7 cellular contexts compared by ENCODE assay signal in genomic region chr20:63641792-63642517, GRCh38. TPM values are rescaled to one million over a fixed set of nuclear protein-coding genes. Genes with fewer than 3 reads are reported as not detected.
DNase-seq lines count a peak whose midpoint lies in the region; ATAC-seq and TF ChIP-seq lines count a peak whose summit lies in the region.

No MANE protein-coding gene starts in this region.

- CTCF ChIA-PET in mammary epithelial cell (lab: Charles Lee; ENCODE audit: low non-redundant PET) = interaction anchor here (0.6 to 1.1 kb wide), 6 partner anchors 15 to 332 kb away, joined by 4 to 10 read pairs (median 5); partner anchors contain the start of genes ARFRP1, GMEB2 and ZGPAT

- H3K9me3 ChIP-seq in mammary epithelial cell (replicated peaks; ENCODE audit: insufficient read depth, low read length) = no peaks in the 10 kb centered on the region

- no peak overlapping the region for H3K9ac ChIP-seq in mammary epithelial cell (ENCODE audit: insufficient read depth, low read length)

- peaks cover 19% of the 10 kb centered on the region for H3K4me1 ChIP-seq in mammary epithelial cell (ENCODE audit: insufficient read depth, low read length)

- TF ChIP-seq CTCF in WI38 (IDR thresholded peaks at IDR 0.05; ENCODE audit: low read depth, low read length) (0 out of 2 replicates have a peak, but pooled peaks have one; percentile 12), mammary epithelial cell (conservative IDR thresholded peaks at IDR 0.05 in 1 of 2, IDR thresholded peaks at IDR 0.05 in 1 of 2; ENCODE audit: extremely low read depth in 1 of 2, insufficient read depth in 1 of 2, low read depth in 1 of 2, low read length in 2 of 2) (peak; percentile 29 to 54)

- ATAC-seq in GM18517 (IDR thresholded peaks at IDR 0.05; ENCODE audit: unreplicated experiment) (peak; percentile 84), HG02970 (IDR thresholded peaks at IDR 0.05; ENCODE audit: low FRiP score, unreplicated experiment) (peak; percentile 62)

- dilution Hi-C loops in mammary epithelial cell (cut with HindIII; ENCODE audit: low sequenced_read_pairs) = no loop called here

- DNase-seq in NCI-H2081 treated with DMSO at 0.1 percent for 48 hours (lab: John Stamatoyannopoulos, UW) (peak; percentile 23), mammary epithelial cell (peak; percentile 91), inferior parietal cortex (ENCODE audit: extremely low spot score) (peak; percentile 47)
- peak; percentile 95 to 98 (median 97) for DNase-seq in stimulated activated CD4-positive, alpha-beta T cell treated with anti-CD3 and anti-CD28 coated beads, Interleukin-12 subunit alpha, Interleukin-12 subunit beta, amount 100 ng/mL, for 48 hours (ENCODE audit: low read depth in 2 of 3, low spot score in 1 of 3)

- WGBS in mammary epithelial cell (ENCODE audit: low coverage, missing lambda C conversion rate) = no CpG with 5 or more reads among the region's 85 CpGs

- in situ Hi-C loops in mammary epithelial cell (cut with MboI; ENCODE audit: low sequenced_read_pairs in 2 of 2) = no loop called here

- intact Hi-C loops in mammary epithelial cell (cut with micrococcal nuclease) = no loop called here

- peak overlapping the region; percentile 86 for H2AFZ ChIP-seq in mammary epithelial cell (ENCODE audit: low read depth, low read length)

- no peaks in the 10 kb centered on the region for H3K79me2 ChIP-seq in mammary epithelial cell (ENCODE audit: insufficient read depth, low read length)

- H4K20me1 ChIP-seq in mammary epithelial cell (ENCODE audit: insufficient read depth, low read length) = no peaks in the 10 kb centered on the region

- no peak overlapping the region for H3K27ac ChIP-seq in mammary epithelial cell (ENCODE audit: insufficient read depth, low read depth, low read length)

- no peaks in the 10 kb centered on the region for H3K27me3 ChIP-seq in mammary epithelial cell (ENCODE audit: insufficient read depth, low read length)

- no TSS peak for BruUV-seq in mammary epithelial cell (replicated peaks; lab: Mats Ljungman, UMichigan)

- no peaks in the 10 kb centered on the region for H3K36me3 ChIP-seq in mammary epithelial cell (ENCODE audit: insufficient read depth, low read length)

- peak overlapping the region; percentile 44 for H3K4me3 ChIP-seq in WI38 (ENCODE audit: low read depth, low read length)
- H3K4me3 ChIP-seq in mammary epithelial cell (replicated peaks in 1 of 3; ENCODE audit: insufficient read depth in 1 of 3, low read depth in 2 of 3, low read length in 3 of 3) = peak overlapping the region; percentile 57 to 60 (median 57)

- peak overlapping the region; percentile 99 for H3K4me2 ChIP-seq in mammary epithelial cell (ENCODE audit: insufficient read depth, low read depth, low read length)

RNA-seq across cellular contexts. Expression of gene STMN3, which starts 11.3 kb away (rescaled TPM):
- 1 to 10 TPM; 7.5 to 8.5 TPM for total RNA-seq in mammary epithelial cell
- 15.2 TPM for polyA plus RNA-seq in mammary epithelial cell
- polyA minus RNA-seq in mammary epithelial cell = 10.4 TPM

RNA-seq across cellular contexts. Expression of gene GMEB2, which starts 15.1 kb away (rescaled TPM):
- 10 to 100 TPM in 1 of 2 donors, 1 to 10 TPM in 1; 9.3 to 12.8 TPM for total RNA-seq in mammary epithelial cell
- polyA plus RNA-seq in mammary epithelial cell = 8.3 TPM
- 9.4 TPM for polyA minus RNA-seq in mammary epithelial cell

RNA-seq across cellular contexts. Expression of gene RTEL1, which starts 16.2 kb away (rescaled TPM):
- total RNA-seq in mammary epithelial cell = 10 to 100 TPM in 1 of 2 donors, 1 to 10 TPM in 1; 8.0 to 32.5 TPM
- polyA plus RNA-seq in mammary epithelial cell = 11.5 TPM
- polyA minus RNA-seq in mammary epithelial cell = 87.4 TPM

RNA-seq across cellular contexts. Expression of gene TNFRSF6B, which starts 54.5 kb away (rescaled TPM):
- total RNA-seq in mammary epithelial cell = 10 to 100 TPM in 1 of 2 donors, 1 to 10 TPM in 1; 8.3 to 76.5 TPM
- polyA plus RNA-seq in mammary epithelial cell = 461 TPM
- polyA minus RNA-seq in mammary epithelial cell = 35.7 TPM

Comparison
In these comparisons a context has a peak if more than half of its experiments do, and no peak if none do; other contexts are left out.
1. DNase-seq: peak in every context shown above with its lines; median percentile 97 in stimulated activated CD4-positive, alpha-beta T cell treated with anti-CD3 and anti-CD28 coated beads, Interleukin-12 subunit alpha, Interleukin-12 subunit beta, amount 100 ng/mL, for 48 hours; 91 in mammary epithelial cell; 47 in inferior parietal cortex; 23 in NCI-H2081 treated with DMSO at 0.1 percent for 48 hours.